Comparison of ENCODE assay signal across 1 cellular context in genomic region chr11:86749861-86750401, GRCh38.
TF ChIP-seq lines count a peak whose summit lies in the region.

No MANE protein-coding gene starts in this region.

TF ChIP-seq in SK-N-SH, 30 proteins besides CTCF, POLR2A, EP300 and RAD21 (continued from another document):
- no peak for TF ChIP-seq USF1 (IDR thresholded peaks at IDR 0.05; ENCODE audit: borderline replicate concordance, low read depth)
- no peak for TF ChIP-seq FOSL2 (IDR thresholded peaks at IDR 0.05; ENCODE audit: borderline replicate concordance, low read depth)
- TF ChIP-seq FOXM1 (IDR thresholded peaks at IDR 0.05; ENCODE audit: low read depth) = no peak
- TF ChIP-seq POLR2AphosphoS5 (IDR thresholded peaks at IDR 0.05; ENCODE audit: low read depth, low read length) = no peak
- no peak for TF ChIP-seq MXI1 (IDR thresholded peaks at IDR 0.05; ENCODE audit: low read depth, low read length)
- no peak for TF ChIP-seq NFIC (IDR thresholded peaks at IDR 0.05; ENCODE audit: borderline replicate concordance)
